Comparison of ENCODE assay signal across 14 cellular contexts in genomic region chr15:68510558-68510957, GRCh38.
DNase-seq lines count a peak whose midpoint lies in the region; ATAC-seq and TF ChIP-seq lines count a peak whose summit lies in the region.
"Had no signal": no experiment of that assay in that cellular context is flagged by ENCODE, and none has a peak within 500 bp of the region (broad histone marks: within the 10 kb centered on the region; RNA-seq: fewer than 3 reads in every experiment).

No MANE protein-coding gene starts in this region.

- ATAC-seq in right cardiac atrium (no peak), HG03439 (IDR thresholded peaks at IDR 0.05; ENCODE audit: unreplicated experiment) (no peak)

- intact Hi-C loops in right cardiac atrium (cut with DNase I) = no loop called here

- TF ChIP-seq CTCF in right atrium auricular region (IDR thresholded peaks at IDR 0.05) (no peak), nephron (IDR thresholded peaks at IDR 0.05; ENCODE audit: unreplicated experiment in 3 of 3) (no peak)

- H3K4me3 Mint-ChIP-seq in nephron = no peak overlapping the region
- H3K4me3 Mint-ChIP-seq in activated T-cell treated with anti-CD3 and anti-CD28 coated beads, Interleukin-2, amount 50 U/mL, for 24 hours = no peak overlapping the region
- H3K4me3 Mint-ChIP-seq: HFFc6 had no signal

- peak overlapping the region; percentile 89 to 98 (median 95) for H3K27ac Mint-ChIP-seq in nephron
- no peak overlapping the region for H3K27ac Mint-ChIP-seq in activated T-cell treated with anti-CD3 and anti-CD28 coated beads, Interleukin-2, amount 50 U/mL, for 24 hours
- H3K27ac Mint-ChIP-seq: HFFc6 had no signal

- peaks cover 3% of the 10 kb centered on the region for H3K36me3 Mint-ChIP-seq in nephron (ENCODE audit: low read depth)
- no peaks in the 10 kb centered on the region for H3K36me3 Mint-ChIP-seq in activated T-cell treated with anti-CD3 and anti-CD28 coated beads, Interleukin-2, amount 50 U/mL, for 24 hours (ENCODE audit: low read depth)

- H3K4me1 Mint-ChIP-seq in nephron = peaks cover 49% of the 10 kb centered on the region
- H3K4me1 Mint-ChIP-seq in activated T-cell treated with anti-CD3 and anti-CD28 coated beads, Interleukin-2, amount 50 U/mL, for 24 hours (ENCODE audit: low read depth) = no peaks in the 10 kb centered on the region

- no peaks in the 10 kb centered on the region for H3K9me3 ChIP-seq in right cardiac atrium (ENCODE audit: control insufficient read depth, low read length)
- H3K9me3 ChIP-seq in right atrium auricular region = peaks cover 0 to 12% of the 10 kb centered on the region in 2 donors

- H3K27me3 ChIP-seq in right cardiac atrium (ENCODE audit: control insufficient read depth, insufficient read depth) = no peaks in the 10 kb centered on the region
- H3K27me3 ChIP-seq in right atrium auricular region = no peaks in the 10 kb centered on the region
- H3K27me3 ChIP-seq: BLaER1 treated with 17β-estradiol and CSF1 and Interleukin-3, amounts not matched to agents 10 nM and 100 nM had no signal

- peak overlapping the region; percentile 53 for H3K27ac ChIP-seq in right cardiac atrium (ENCODE audit: low read length)
- H3K27ac ChIP-seq in right atrium auricular region = peak overlapping the region in 1 of 2 donors; percentile 53
- H3K27ac ChIP-seq: BLaER1 treated with 17β-estradiol and CSF1 and Interleukin-3, amounts not matched to agents 10 nM and 100 nM; KMS-11 had no signal

- no peaks in the 10 kb centered on the region for H3K36me3 ChIP-seq in right atrium auricular region
- H3K36me3 ChIP-seq: BLaER1 treated with 17β-estradiol and CSF1 and Interleukin-3, amounts not matched to agents 10 nM and 100 nM had no signal

- peaks cover 7% of the 10 kb centered on the region for H3K4me1 ChIP-seq in right cardiac atrium (ENCODE audit: control insufficient read depth, insufficient read depth, low read length)
- peaks cover 0 to 12% of the 10 kb centered on the region in 2 donors for H3K4me1 ChIP-seq in right atrium auricular region

- 59% methylated on average over 2 of the region's 2 CpGs for WGBS in right cardiac atrium

- DNase-seq in SIG-M5 treated with dmso at 0.1 percent for 504 hours (lab: John Stamatoyannopoulos, UW; ENCODE audit: unreplicated experiment) = peak; percentile 4
- no peak for DNase-seq in SIG-M5 (lab: John Stamatoyannopoulos, UW)
- DNase-seq in right cardiac atrium = no peak
- DNase-seq in right atrium auricular region (ENCODE audit: low spot score) = no peak
- DNase-seq in activated T-cell treated with anti-CD3 and anti-CD28 coated beads, Interleukin-2, amount 50 U/mL, for 24 hours = no peak
- DNase-seq in NCI-H1105 treated with DMSO at 0.1 percent for 48 hours (lab: John Stamatoyannopoulos, UW) = no peak
- DNase-seq: HFFc6, NCI-H1436, NCI-H2029 treated with DMSO at 0.1 percent for 48 hours, NCI-H524 had no signal

- H3K27me3 Mint-ChIP-seq in nephron (ENCODE audit: low read depth) = no peaks in the 10 kb centered on the region
- H3K27me3 Mint-ChIP-seq in activated T-cell treated with anti-CD3 and anti-CD28 coated beads, Interleukin-2, amount 50 U/mL, for 24 hours = peaks cover 15% of the 10 kb centered on the region

- peaks cover 13% of the 10 kb centered on the region for H3K9me3 Mint-ChIP-seq in nephron
- peaks cover 8% of the 10 kb centered on the region for H3K9me3 Mint-ChIP-seq in activated T-cell treated with anti-CD3 and anti-CD28 coated beads, Interleukin-2, amount 50 U/mL, for 24 hours

- H3K4me3 ChIP-seq in right cardiac atrium (ENCODE audit: low read length) = no peak overlapping the region
- no peak overlapping the region for H3K4me3 ChIP-seq in right atrium auricular region
- H3K4me3 ChIP-seq: BLaER1 treated with 17β-estradiol and CSF1 and Interleukin-3, amounts not matched to agents 10 nM and 100 nM had no signal
